Comparison of ENCODE assay signal across 9 cellular contexts in the genomic region with DNA sequence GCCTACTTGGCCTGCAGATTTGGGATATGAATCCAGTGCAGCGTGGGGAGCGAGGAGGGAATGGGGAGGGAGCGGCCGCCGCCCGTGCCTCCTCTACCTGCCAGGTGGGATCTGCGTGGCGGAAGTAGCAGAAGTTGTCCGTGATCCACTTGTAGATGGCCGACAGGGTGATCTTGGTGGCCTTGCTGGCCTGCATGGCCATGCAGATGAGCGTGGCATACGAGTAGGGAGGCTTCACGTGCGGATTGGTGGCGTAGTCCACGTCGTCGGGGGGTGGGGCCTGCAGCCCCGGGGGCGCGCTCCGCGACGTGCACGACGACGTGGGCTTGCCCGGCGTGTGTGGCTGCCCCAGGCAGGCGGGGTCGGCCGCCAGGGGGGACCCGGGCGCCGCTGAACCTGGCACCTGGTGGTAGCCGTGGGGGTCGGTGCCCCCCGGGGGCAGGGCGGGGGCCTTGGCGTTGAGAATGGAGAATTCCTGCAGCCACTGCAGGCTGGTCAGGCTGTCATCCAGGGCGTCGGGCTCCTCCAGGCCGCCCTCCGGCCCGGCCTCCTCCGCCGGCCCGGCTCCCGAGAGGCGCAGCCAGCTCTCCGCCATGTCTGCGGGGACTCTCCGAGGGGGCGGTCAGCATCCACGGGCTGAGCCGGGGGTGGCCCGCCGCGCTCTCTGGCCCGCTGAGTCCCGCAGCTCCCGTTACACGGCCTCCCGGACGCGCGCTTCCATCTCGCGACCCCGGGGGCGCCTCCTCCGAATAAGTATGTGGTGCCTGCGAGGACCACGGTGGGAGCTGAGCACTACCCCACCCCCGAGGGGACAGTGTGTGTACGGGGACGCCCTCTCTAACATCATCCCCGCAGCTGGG. TPM values are rescaled to one million over a fixed set of nuclear protein-coding genes. Genes with fewer than 3 reads are reported as not detected.
DNase-seq lines count a peak whose midpoint lies in the region; ATAC-seq and TF ChIP-seq lines count a peak whose summit lies in the region.
"Had no signal": no experiment of that assay in that cellular context is flagged by ENCODE, and none has a peak within 500 bp of the region (broad histone marks: within the 10 kb centered on the region; RNA-seq: fewer than 3 reads in every experiment).

No MANE protein-coding gene starts in this region.

- H3K4me1 ChIP-seq in DND-41 (ENCODE audit: insufficient read depth, low read length), result peaks cover 43% of the 10 kb centered on the region

- H3K9ac ChIP-seq in DND-41 (ENCODE audit: low read depth, low read length), result no peak overlapping the region

- H3K9me3 Mint-ChIP-seq in effector memory CD8-positive, alpha-beta T cell, result no peaks in the 10 kb centered on the region

- no peak for TF ChIP-seq CTCF in DND-41 (IDR thresholded peaks at IDR 0.05; ENCODE audit: borderline replicate concordance, extremely low read depth, low read length, poor library complexity, severe bottlenecking)

- H3K4me3 Mint-ChIP-seq in effector memory CD8-positive, alpha-beta T cell, result peak overlapping the region; percentile 76 to 85

- no peaks in the 10 kb centered on the region for H4K20me1 ChIP-seq in DND-41 (ENCODE audit: insufficient read depth, low read length)

- peaks cover 23% of the 10 kb centered on the region for H3K36me3 Mint-ChIP-seq in effector memory CD8-positive, alpha-beta T cell (ENCODE audit: insufficient read depth)

- H3K27ac Mint-ChIP-seq in effector memory CD8-positive, alpha-beta T cell, result peak overlapping the region; percentile 80 to 86

- H3K27me3 Mint-ChIP-seq in effector memory CD8-positive, alpha-beta T cell, result peaks cover 0 to 17% of the 10 kb centered on the region in 2 donors

- ATAC-seq in DND-41 (ENCODE audit: insufficient read depth, low read depth) (no peak), GM18907 (IDR thresholded peaks at IDR 0.05; ENCODE audit: unreplicated experiment) (no peak), HG03280 (IDR thresholded peaks at IDR 0.05; ENCODE audit: unreplicated experiment) (no peak)
- ATAC-seq in effector memory CD8-positive, alpha-beta T cell (replicated peaks), result peak; percentile 32

- peaks cover 43 to 46% of the 10 kb centered on the region in 2 donors for H3K4me1 Mint-ChIP-seq in effector memory CD8-positive, alpha-beta T cell (ENCODE audit: low read depth in 2 of 2)

- H3K9me3 ChIP-seq in DND-41 (ENCODE audit: insufficient read depth, low read length, severe bottlenecking), result no peaks in the 10 kb centered on the region

- H3K4me3 ChIP-seq in DND-41 (ENCODE audit: low read depth in 1 of 2, low read length in 2 of 2), result no peak overlapping the region

- H3K27ac ChIP-seq in DND-41 (ENCODE audit: low read length), result no peak overlapping the region

- intact Hi-C loops in posterior vena cava (cut with DNase I), result loop anchor here in 1 of 2 donors (5.0 kb wide), 1 partner anchor 602 kb away; no protein-coding TSS in a partner anchor

- peak overlapping the region; percentile 89; the same call in 1 of the 2 replicates for H3K4me2 ChIP-seq in DND-41 (ENCODE audit: insufficient read depth, low read length)

- DNase-seq in DND-41 (no peak), SK-N-DZ (ENCODE audit: low spot score) (peak; percentile 49), posterior vena cava (ENCODE audit: low spot score) (peak; percentile 79), NCI-H187 (lab: John Stamatoyannopoulos, UW) (no peak), NCI-H2029 treated with DMSO at 0.1 percent for 48 hours (lab: John Stamatoyannopoulos, UW) (no peak)
- peak in 2 of 3 experiments; percentile 19 to 34 for DNase-seq in effector memory CD8-positive, alpha-beta T cell
- DNase-seq: mammary epithelial cell had no signal

- no peaks in the 10 kb centered on the region for H3K79me2 ChIP-seq in DND-41 (ENCODE audit: insufficient read depth, low read length)

- H2AFZ ChIP-seq in DND-41 (ENCODE audit: low read depth, low read length), result no peak overlapping the region

- no peaks in the 10 kb centered on the region for H3K36me3 ChIP-seq in DND-41 (ENCODE audit: insufficient read depth, low read length)

- no peaks in the 10 kb centered on the region for H3K27me3 ChIP-seq in DND-41 (ENCODE audit: insufficient read depth, low read length, poor library complexity)

RNA-seq across cellular contexts. Expression of gene FOXJ1, which starts 1.0 kb away (rescaled TPM):
- 0.70 and 0.80 TPM in 2 replicates for polyA plus RNA-seq in SK-N-DZ (2014; cell fraction: cytosol; rRNA removed)
- polyA plus RNA-seq in SK-N-DZ (2014; cell fraction: nucleus; rRNA removed), result 0.21 and 1.1 TPM in 2 replicates
- not detected for total RNA-seq in posterior vena cava
- total RNA-seq: mammary epithelial cell had no signal
- polyA plus RNA-seq: mammary epithelial cell had no signal

RNA-seq across cellular contexts. Expression of gene EXOC7, which starts 36.4 kb away (rescaled TPM):
- polyA plus RNA-seq in SK-N-DZ (2014; cell fraction: cytosol; rRNA removed), result 57.8 and 63.1 TPM in 2 replicates
- polyA plus RNA-seq in SK-N-DZ (2014; cell fraction: nucleus; rRNA removed), result 161 and 177 TPM in 2 replicates
- total RNA-seq in posterior vena cava, result 10 to 100 TPM; 94.5 to 98.2 TPM

Comparison
In these comparisons a context has a peak if more than half of its experiments do, and no peak if none do; other contexts are left out.
1. DNase-seq: peak in SK-N-DZ (single experiment), effector memory CD8-positive, alpha-beta T cell (2 of 3) and posterior vena cava (single experiment); none in DND-41 (single experiment), NCI-H187 (0 of 2) and NCI-H2029 treated with DMSO at 0.1 percent for 48 hours (single experiment).